Comparison of ENCODE assay signal across 24 cellular contexts in genomic region chr2:9300214-9300613, GRCh38.
DNase-seq lines count a peak whose midpoint lies in the region; TF ChIP-seq lines count a peak whose summit lies in the region.
"Had no signal": no experiment of that assay in that cellular context is flagged by ENCODE, and none has a peak within 500 bp of the region (broad histone marks: within the 10 kb centered on the region; RNA-seq: fewer than 3 reads in every experiment).

No MANE protein-coding gene starts in this region.

- WGBS in prostate gland, result 55% methylated on average over 3 of the region's 3 CpGs

- peak; percentile 41 for DNase-seq in HPDE6-E6E7 (ENCODE audit: extremely low spot score)
- peak; percentile 11 for DNase-seq in NCI-H345 treated with DMSO at 0.1 percent for 48 hours (lab: John Stamatoyannopoulos, UW; ENCODE audit: unreplicated experiment)
- peak; percentile 80 for DNase-seq in epithelial cell of esophagus (ENCODE audit: low read depth)
- peak; percentile 31 for DNase-seq in prostate gland (ENCODE audit: low spot score)
- DNase-seq in medulla oblongata (ENCODE audit: extremely low spot score), result no peak
- DNase-seq in 8988T, result no peak
- no peak for DNase-seq in GOT3 (lab: John Stamatoyannopoulos, UW)
- DNase-seq: activated CD4-positive, alpha-beta T cell treated with anti-CD3 and anti-CD28 coated beads for 1 hour; activated CD8-positive, alpha-beta T cell treated with anti-CD3 and anti-CD28 coated beads for 36 hours; activated effector memory CD4-positive, alpha-beta T cell treated with Interleukin-2 at 50 U/mL for 16 hours; activated naive CD8-positive, alpha-beta T cell treated with anti-CD3 and anti-CD28 coated beads, Interleukin-2, amount 10 ng/mL, durations not matched to agents 7 days and 5 days; Caco-2; effector memory CD4-positive, alpha-beta T cell; HCEC 1CT; kidney; lower lobe of right lung; NCI-H1048; NCI-H2029; NCI-H524; posterior cingulate gyrus; upper lobe of right lung had no signal

- H3K9me3 ChIP-seq in prostate gland, result no peaks in the 10 kb centered on the region
- H3K9me3 ChIP-seq: BLaER1 treated with 17β-estradiol and CSF1 and Interleukin-3, amounts not matched to agents 10 nM and 100 nM; Caco-2; lower lobe of right lung; SJSA1; upper lobe of right lung had no signal

- H3K4me1 ChIP-seq in prostate gland (replicated peaks), result no peaks in the 10 kb centered on the region
- H3K4me1 ChIP-seq: Caco-2, SJSA1 had no signal

- no peak for TF ChIP-seq POLR2A in prostate gland (IDR thresholded peaks at IDR 0.05)

- H3K27me3 ChIP-seq in prostate gland (replicated peaks; ENCODE audit: insufficient read depth), result no peaks in the 10 kb centered on the region
- H3K27me3 ChIP-seq: BLaER1 treated with 17β-estradiol and CSF1 and Interleukin-3, amounts not matched to agents 10 nM and 100 nM; SJSA1; upper lobe of right lung had no signal

- H3K4me3 ChIP-seq in epithelial cell of esophagus (ENCODE audit: low read length) (no peak overlapping the region), prostate gland (no peak overlapping the region)
- H3K4me3 ChIP-seq: BLaER1 treated with 17β-estradiol and CSF1 and Interleukin-3, amounts not matched to agents 10 nM and 100 nM; lower lobe of right lung; SJSA1; upper lobe of right lung had no signal

- no peak for TF ChIP-seq CTCF in epithelial cell of esophagus (IDR thresholded peaks at IDR 0.05; ENCODE audit: insufficient read depth, low read depth, low read length, missing control alignments)
- TF ChIP-seq CTCF in prostate gland (IDR thresholded peaks at IDR 0.05), result no peak

- H3K27ac ChIP-seq in prostate gland, result peak overlapping the region; percentile 16 to 45
- H3K27ac ChIP-seq: BLaER1 treated with 17β-estradiol and CSF1 and Interleukin-3, amounts not matched to agents 10 nM and 100 nM; HL-60; lower lobe of right lung; SJSA1; upper lobe of right lung had no signal

- intact Hi-C loops in prostate gland (cut with DNase I), result no loop called here

- no peaks in the 10 kb centered on the region for H3K36me3 ChIP-seq in prostate gland
- H3K36me3 ChIP-seq: lower lobe of right lung, upper lobe of right lung had no signal

Comparison
In these comparisons a context has a peak if more than half of its experiments do, and no peak if none do; other contexts are left out.
1. DNase-seq: peak in HPDE6-E6E7 (single experiment), NCI-H345 treated with DMSO at 0.1 percent for 48 hours (single experiment), epithelial cell of esophagus (single experiment) and prostate gland (single experiment); none in medulla oblongata (single experiment), 8988T (single experiment) and GOT3 (single experiment).